In the genomic region with DNA sequence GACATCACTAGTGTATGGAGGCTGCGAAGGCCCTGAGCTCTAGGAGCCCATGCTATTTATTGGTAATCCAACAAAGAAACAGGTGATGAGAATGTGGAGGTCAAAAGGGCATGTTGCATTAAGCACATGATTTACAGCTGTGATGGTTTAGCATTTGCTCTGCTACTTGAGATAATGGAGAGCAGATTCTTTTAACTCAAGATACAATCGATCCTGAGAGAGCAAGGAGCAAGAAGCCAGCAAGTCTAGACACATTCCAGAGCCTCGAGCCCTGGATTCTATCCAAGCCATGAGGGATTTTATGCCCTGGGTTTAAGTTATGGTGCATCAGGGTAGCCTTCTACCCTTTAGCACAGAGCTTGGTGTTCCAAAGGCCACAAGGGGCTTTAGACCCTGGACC, we compare ENCODE assay signal across 8 cellular contexts.
A peak's percentile ranks its signal among the peaks of the same experiment; 100 is the strongest.
DNase-seq lines count a peak whose midpoint lies in the region; FAIRE-seq and TF ChIP-seq lines count a peak whose summit lies in the region.
"Not testable (repeated sequence)": the region's sequence is repeated elsewhere in the genome, so short reads cannot be mapped to it uniquely, and the experiment has no call there.

No MANE protein-coding gene starts in this region.

- H4K20me1 ChIP-seq in keratinocyte (ENCODE audit: control insufficient read depth, extremely low read depth, insufficient read depth, low read length); osteoblast (ENCODE audit: insufficient read depth, low read length): not testable (repeated sequence)

- CTCF ChIA-PET in AG04449 (lab: Yijun Ruan, JAX), result interaction anchor here (0.8 to 3.4 kb wide), 9 partner anchors 9 to 549 kb away, joined by 3 to 44 read pairs (median 5); no protein-coding TSS in a partner anchor

- not testable (repeated sequence) for H3K27ac ChIP-seq in brain microvascular endothelial cell; keratinocyte (ENCODE audit: control insufficient read depth, insufficient read depth, low read length); osteoblast (ENCODE audit: low read depth, low read length)

- H3K9me1 ChIP-seq in keratinocyte (ENCODE audit: control insufficient read depth, extremely low read depth, insufficient read depth, low read length), result not testable (repeated sequence)

- not testable (repeated sequence) for H3K9ac ChIP-seq in keratinocyte (ENCODE audit: control insufficient read depth, extremely low read depth, insufficient read depth, low read length)

- FAIRE-seq in keratinocyte (lab: Jason Lieb, UNC), result peak; percentile 75

- not testable (repeated sequence) for H2AFZ ChIP-seq in keratinocyte (ENCODE audit: control insufficient read depth, low read length); osteoblast (ENCODE audit: low read length)

- DNase-seq in AG04449 (ENCODE audit: low read depth, low spot score) (peak; percentile 37), GM03348 (ENCODE audit: low spot score) (peak; percentile 32), NCI-H1417 (lab: John Stamatoyannopoulos, UW) (peak in 2 of 3 experiments; percentile 7 to 31), RPMI7951 (ENCODE audit: low read depth) (peak; percentile 26), brain microvascular endothelial cell (peak; percentile 71), fibroblast of mammary gland (ENCODE audit: low read depth) (peak; percentile 41)
- DNase-seq in keratinocyte (ENCODE audit: low read depth, low spot score); osteoblast (ENCODE audit: insufficient read length, low spot score, missing footprints): not testable (repeated sequence)

- not testable (repeated sequence) for H3K4me2 ChIP-seq in keratinocyte (ENCODE audit: control insufficient read depth, extremely low read depth, insufficient read depth, low read depth, low read length)
- H3K4me2 ChIP-seq in osteoblast (ENCODE audit: insufficient read depth, low read length), result peak overlapping the region; percentile 11

- not testable (repeated sequence) for TF ChIP-seq CTCF in AG04449 (IDR thresholded peaks at IDR 0.05; ENCODE audit: insufficient read depth, low read length, missing control alignments); brain microvascular endothelial cell (IDR thresholded peaks at IDR 0.05; ENCODE audit: low read depth, low read length, missing control alignments); fibroblast of mammary gland (conservative IDR thresholded peaks at IDR 0.05; ENCODE audit: control insufficient read depth, insufficient read depth, low read depth, low read length); keratinocyte (optimal IDR thresholded peaks at IDR 0.05 in 1 of 3, IDR thresholded peaks at IDR 0.05 in 1 of 3, conservative IDR thresholded peaks at IDR 0.05 in 1 of 3; ENCODE audit: extremely low read depth in 1 of 3, insufficient read depth in 2 of 3, low read length in 3 of 3); osteoblast (IDR thresholded peaks at IDR 0.05; ENCODE audit: extremely low read depth, low read depth, low read length)

- not testable (repeated sequence) for H3K9me3 ChIP-seq in keratinocyte (ENCODE audit: control insufficient read depth, low read depth, low read length); osteoblast (ENCODE audit: low read depth, low read length)

- POLR2A ChIA-PET in AG04449 (lab: Yijun Ruan, JAX), result not testable (repeated sequence)

- in situ Hi-C loops in brain microvascular endothelial cell (cut with HindIII; ENCODE audit: low pct_ligation_motif_present, low sequenced_read_pairs), result not testable (repeated sequence)

- not testable (repeated sequence) for H3K36me3 ChIP-seq in brain microvascular endothelial cell (replicated peaks); keratinocyte (ENCODE audit: control insufficient read depth in 2 of 2, extremely low read depth in 1 of 2, insufficient read depth in 2 of 2, low read length in 2 of 2); osteoblast (ENCODE audit: insufficient read depth, low read length)

- H3K4me3 ChIP-seq in AG04449 (ENCODE audit: low read depth, low read length); brain microvascular endothelial cell (ENCODE audit: low read depth, low read length); fibroblast of mammary gland (ENCODE audit: control insufficient read depth, low read depth, low read length); keratinocyte (ENCODE audit: control insufficient read depth in 2 of 3, extremely low read depth in 1 of 3, insufficient read depth in 2 of 3, low read depth in 1 of 3, low read length in 3 of 3); osteoblast (ENCODE audit: insufficient read depth, low read length): not testable (repeated sequence)

- H3K27me3 ChIP-seq in brain microvascular endothelial cell (replicated peaks); keratinocyte (ENCODE audit: control insufficient read depth, extremely low read depth, insufficient read depth, low read length); osteoblast (ENCODE audit: insufficient read depth, low read length): not testable (repeated sequence)

- H3K79me2 ChIP-seq in keratinocyte (ENCODE audit: control insufficient read depth, insufficient read depth, low read length); osteoblast (ENCODE audit: insufficient read depth, low read length): not testable (repeated sequence)

- dilution Hi-C loops in keratinocyte (cut with MboI; ENCODE audit: extremely low pct_ligation_motif_present, low sequenced_read_pairs), result not testable (repeated sequence)

- not testable (repeated sequence) for H3K4me1 ChIP-seq in keratinocyte (ENCODE audit: control insufficient read depth, extremely low read depth, insufficient read depth, low read length)
- H3K4me1 ChIP-seq in osteoblast (ENCODE audit: insufficient read depth, low read length), result peaks cover 12% of the 10 kb centered on the region
